ENCODE assay signal across 22 cellular contexts in the genomic region with DNA sequence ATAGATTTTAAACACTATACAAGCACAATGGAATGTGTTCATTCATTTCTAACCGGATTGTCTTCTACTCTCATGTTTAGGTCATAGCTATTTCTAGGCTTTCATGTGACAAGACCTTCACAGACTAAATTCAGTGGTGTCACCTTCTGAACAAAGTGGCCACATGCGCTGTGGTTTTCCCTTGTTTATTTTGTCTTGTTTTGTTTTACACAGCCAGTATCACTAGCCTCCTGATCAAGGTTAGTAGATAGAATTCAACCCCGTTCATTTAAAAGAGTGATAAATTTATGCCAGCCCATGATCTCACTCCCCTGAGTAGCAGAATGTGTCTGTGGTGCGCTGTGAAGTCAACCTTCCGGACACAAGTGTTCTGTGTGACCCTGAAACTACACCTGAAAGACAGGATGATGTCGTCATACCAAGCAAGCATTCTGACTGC.
A peak's percentile ranks its signal among the peaks of the same experiment; 100 is the strongest.
DNase-seq lines count a peak whose midpoint lies in the region; ATAC-seq, FAIRE-seq and TF ChIP-seq lines count a peak whose summit lies in the region.
"Had no signal": no experiment of that assay in that cellular context is flagged by ENCODE, and none has a peak within 500 bp of the region (broad histone marks: within the 10 kb centered on the region; RNA-seq: fewer than 3 reads in every experiment).

No MANE protein-coding gene starts in this region.

- no peaks in the 10 kb centered on the region for H3K9me3 ChIP-seq in ascending aorta
- no peaks in the 10 kb centered on the region for H3K9me3 ChIP-seq in gastrocnemius medialis
- H3K9me3 ChIP-seq: mucosa of descending colon, testis had no signal

- H3K27me3 ChIP-seq in ascending aorta (no peaks in the 10 kb centered on the region), gastrocnemius medialis (no peaks in the 10 kb centered on the region)
- H3K27me3 ChIP-seq: testis had no signal

- H3K4me3 ChIP-seq in ascending aorta = no peak overlapping the region
- no peak overlapping the region for H3K4me3 ChIP-seq in gastrocnemius medialis
- H3K4me3 ChIP-seq: mucosa of descending colon, testis had no signal

- H3K4me1 ChIP-seq in ascending aorta (peaks cover 5 to 18% of the 10 kb centered on the region in 2 donors), gastrocnemius medialis (peaks cover 28 to 54% of the 10 kb centered on the region in 2 donors)
- H3K4me1 ChIP-seq: testis had no signal

- intact Hi-C loops in ascending aorta (cut with DNase I) = loop anchor here (2.0 kb wide), 1 partner anchor 65 kb away; no protein-coding TSS in a partner anchor
- intact Hi-C loops in gastrocnemius medialis (cut with DNase I; ENCODE audit: low total_unique reads) = loop anchor here (10.0 kb wide), 3 partner anchors 123 to 1437 kb away; a partner anchor contains a TSS

- DNase-seq in GM18507 (ENCODE audit: extremely low spot score, insufficient read length, low read depth) (no peak), ascending aorta (ENCODE audit: low spot score in 2 of 2) (no peak), gastrocnemius medialis (peak; percentile 24), cerebellar nuclear complex (lab: John Stamatoyannopoulos, UW) (no peak)
- DNase-seq: activated B cell treated with CpG ODN at 0.5 μM for 24 hours; activated CD8-positive, alpha-beta memory T cell treated with anti-CD3 and anti-CD28 coated beads for 24 hours; HCEC 1CT; KG1; left colon; mucosa of descending colon; NCI-H1092 treated with DMSO at 0.1 percent for 48 hours; NCI-H2171 treated with DMSO at 0.1 percent for 48 hours; stimulated activated CD4-positive, alpha-beta T cell treated with anti-CD3 and anti-CD28 coated beads, Interleukin-4, amount 100 ng/mL, for 24 hours; stimulated activated CD8-positive, alpha-beta memory T cell treated with anti-CD3 and anti-CD28 coated beads, Interleukin-4, amount 100 ng/mL, for 48 hours; T-helper 2 cell; testis had no signal

- H3K27ac ChIP-seq in ascending aorta = peak overlapping the region; percentile 51 to 55
- H3K27ac ChIP-seq in gastrocnemius medialis = peak overlapping the region; percentile 70 to 81 (median 76)
- H3K27ac ChIP-seq: HL-60, testis had no signal

- TF ChIP-seq POLR2A in gastrocnemius medialis (IDR thresholded peaks at IDR 0.05) = peak in 1 of 2 donors; percentile 43

- peak; percentile 71 for FAIRE-seq in GM18507 (lab: Jason Lieb, UNC)
- FAIRE-seq: endometrium had no signal

- in situ Hi-C loops in gastrocnemius medialis (cut with MboI; ENCODE audit: low sequenced_read_pairs in 4 of 4) = loop anchor here (10.0 to 25.0 kb wide), 2 partner anchors 227 to 241 kb away; no protein-coding TSS in a partner anchor

- H3K36me3 ChIP-seq in ascending aorta (no peaks in the 10 kb centered on the region), gastrocnemius medialis (no peaks in the 10 kb centered on the region)

- no peak for TF ChIP-seq CTCF in ascending aorta (IDR thresholded peaks at IDR 0.05)
- no peak for TF ChIP-seq CTCF in gastrocnemius medialis (IDR thresholded peaks at IDR 0.05 in 4 of 5, conservative IDR thresholded peaks at IDR 0.05 in 1 of 5)

- ATAC-seq in HG02571 (IDR thresholded peaks at IDR 0.05; ENCODE audit: unreplicated experiment) = peak; percentile 59
- peak; percentile 76 to 87 for ATAC-seq in gastrocnemius medialis
- ATAC-seq in GM21367 (IDR thresholded peaks at IDR 0.05; ENCODE audit: unreplicated experiment) = no peak
- no peak for ATAC-seq in GM21717 (IDR thresholded peaks at IDR 0.05; ENCODE audit: unreplicated experiment)
- ATAC-seq: activated T-helper 17 cell treated with anti-CD3 and anti-CD28 coated beads, Interleukin-2, amount 50 U/mL, for 72 hours; left colon had no signal

Comparison
In these comparisons a context has a peak if more than half of its experiments do, and no peak if none do; other contexts are left out.
1. DNase-seq: peak in gastrocnemius medialis (2 of 2); none in GM18507 (single experiment), ascending aorta (0 of 2) and cerebellar nuclear complex (0 of 2).
2. ATAC-seq: peak in HG02571 (single experiment) and gastrocnemius medialis (2 of 2); none in GM21367 (single experiment) and GM21717 (single experiment).